8 cellular contexts compared by ENCODE assay signal in the genomic region with DNA sequence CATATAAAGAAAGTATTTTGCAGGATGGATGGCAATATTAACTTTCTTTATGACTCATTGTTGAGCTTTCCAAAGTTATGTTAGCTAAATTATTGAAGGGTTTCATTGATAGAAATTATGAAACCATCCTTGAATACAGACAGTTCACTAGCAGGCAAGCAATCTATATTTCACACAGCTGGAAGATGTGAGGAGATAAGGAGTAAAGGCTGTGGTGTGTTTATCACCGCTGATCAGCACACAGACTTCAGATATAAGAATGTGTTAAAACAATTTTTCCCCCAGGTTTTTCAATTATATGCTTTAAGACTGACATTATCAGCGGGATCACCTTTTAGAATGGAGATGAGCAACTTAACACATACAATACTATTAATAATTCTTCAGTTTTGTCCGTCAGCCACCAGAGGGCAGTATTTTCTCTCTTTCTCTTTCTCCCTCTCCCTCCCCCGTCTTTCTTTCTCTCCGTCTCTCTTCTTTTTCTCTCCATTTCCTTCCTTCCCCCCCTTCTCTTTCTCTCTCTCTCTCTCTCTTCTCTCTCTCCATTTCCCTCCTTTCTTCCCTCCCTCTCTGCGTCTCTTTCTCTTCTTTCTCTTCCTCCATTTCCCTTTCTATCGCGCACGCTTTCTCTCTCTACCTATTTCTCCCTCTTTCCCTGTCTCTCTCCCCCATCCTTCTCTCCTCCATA.
DNase-seq lines count a peak whose midpoint lies in the region; ATAC-seq and TF ChIP-seq lines count a peak whose summit lies in the region.

No MANE protein-coding gene starts in this region.

- H3K4me3 ChIP-seq in lower lobe of right lung: peak overlapping the region; percentile 34
- H3K4me3 ChIP-seq in testis: peak overlapping the region; percentile 24 to 36

- H3K9me3 ChIP-seq in CD4-positive, alpha-beta T cell (ENCODE audit: control insufficient read depth, low read length): no peaks in the 10 kb centered on the region
- H3K9me3 ChIP-seq in T-helper 17 cell (ENCODE audit: control insufficient read depth, low read length, poor library complexity, severe bottlenecking) (no peaks in the 10 kb centered on the region), lower lobe of right lung (no peaks in the 10 kb centered on the region), testis (no peaks in the 10 kb centered on the region)

- H3K27me3 Mint-ChIP-seq in CD4-positive, alpha-beta T cell: peaks cover 44% of the 10 kb centered on the region
- H3K27me3 Mint-ChIP-seq in T-helper 17 cell: peaks cover 34% of the 10 kb centered on the region

- POLR2A ChIA-PET in CD4-positive, alpha-beta T cell (lab: Charles Lee): no interaction called here

- no peaks in the 10 kb centered on the region for H3K9me3 Mint-ChIP-seq in CD4-positive, alpha-beta T cell

- WGBS in testis, 2 donors: 6 to 10% methylated on average over 9 of the region's 9 CpGs

- H3K4me3 Mint-ChIP-seq in CD4-positive, alpha-beta T cell: peak overlapping the region; percentile 78
- H3K4me3 Mint-ChIP-seq in T-helper 17 cell: peak overlapping the region; percentile 91

- TF ChIP-seq CTCF in CD4-positive, alpha-beta T cell (IDR thresholded peaks at IDR 0.05): peak; percentile 90
- TF ChIP-seq CTCF in lower lobe of right lung (IDR thresholded peaks at IDR 0.05) (peak; percentile 60), testis (IDR thresholded peaks at IDR 0.05) (peak; percentile 84 to 90 (median 84))

- H3K36me3 Mint-ChIP-seq in CD4-positive, alpha-beta T cell (ENCODE audit: low read depth): no peaks in the 10 kb centered on the region
- H3K36me3 Mint-ChIP-seq in T-helper 17 cell (ENCODE audit: low read depth): peaks cover 6% of the 10 kb centered on the region

- peak in 2 of 10 experiments; percentile 7 to 22 for DNase-seq in CD4-positive, alpha-beta T cell
- DNase-seq in NAMALWA (ENCODE audit: low spot score): peak; percentile 66
- peak in 1 of 3 donors; percentile 14 for DNase-seq in T-helper 17 cell
- peak; percentile 19 for DNase-seq in effector CD4-positive, alpha-beta T cell
- DNase-seq in lower lobe of right lung: no peak
- DNase-seq in testis: peak; percentile 70
- no peak for DNase-seq in activated CD8-positive, alpha-beta memory T cell treated with anti-CD3 and anti-CD28 coated beads, Interleukin-2, amount 50 U/mL, for 4 hours

- intact Hi-C loops in CD4-positive, alpha-beta T cell (cut with DNase I, micrococcal nuclease): loop anchor here (2.0 kb wide), 1 partner anchor 1343 kb away; no protein-coding TSS in a partner anchor
- intact Hi-C loops in lower lobe of right lung (cut with DNase I): loop anchor here (10.0 kb wide), 1 partner anchor 291 kb away; no protein-coding TSS in a partner anchor
- intact Hi-C loops in testis (cut with DNase I; ENCODE audit: low total_unique reads): loop anchor here (5.0 kb wide), 1 partner anchor 283 kb away; a partner anchor contains a TSS

- no peak overlapping the region for H3K27ac Mint-ChIP-seq in CD4-positive, alpha-beta T cell
- H3K27ac Mint-ChIP-seq in T-helper 17 cell: peak overlapping the region; percentile 11

- peak; percentile 64 for ATAC-seq in CD4-positive, alpha-beta T cell (ENCODE audit: poor library complexity)
- peak; percentile 66 for ATAC-seq in GM19467 (IDR thresholded peaks at IDR 0.05; ENCODE audit: unreplicated experiment)
- peak; percentile 64 for ATAC-seq in T-helper 17 cell
- peak in 1 of 2 donors; percentile 65 for ATAC-seq in lower lobe of right lung

- no peaks in the 10 kb centered on the region for H3K4me1 ChIP-seq in lower lobe of right lung
- H3K4me1 ChIP-seq in testis: peaks cover 6% of the 10 kb centered on the region

- no peak overlapping the region for H3K27ac ChIP-seq in CD4-positive, alpha-beta T cell (ENCODE audit: low read depth, low read length)
- H3K27ac ChIP-seq in lower lobe of right lung (no peak overlapping the region), testis (no peak overlapping the region)

- no peak for TF ChIP-seq POLR2A in testis (IDR thresholded peaks at IDR 0.05)

- H3K27me3 ChIP-seq in CD4-positive, alpha-beta T cell (ENCODE audit: control insufficient read depth, insufficient read depth, low read length): peaks cover 9% of the 10 kb centered on the region
- H3K27me3 ChIP-seq in lower lobe of right lung (ENCODE audit: low read depth) (no peaks in the 10 kb centered on the region), testis (no peaks in the 10 kb centered on the region)

- CTCF ChIA-PET in CD4-positive, alpha-beta T cell (lab: Charles Lee): interaction anchor here (0.7 kb wide), 1 partner anchor 9 kb away, joined by 4 read pairs; no protein-coding TSS in a partner anchor

- H3K4me1 Mint-ChIP-seq in CD4-positive, alpha-beta T cell (ENCODE audit: low read depth): peaks cover 10% of the 10 kb centered on the region
- H3K4me1 Mint-ChIP-seq in T-helper 17 cell: peaks cover 9% of the 10 kb centered on the region

- no peaks in the 10 kb centered on the region for H3K36me3 ChIP-seq in lower lobe of right lung
- no peaks in the 10 kb centered on the region for H3K36me3 ChIP-seq in testis (ENCODE audit: low read depth, missing control alignments)

Comparison
In these comparisons a context has a peak if more than half of its experiments do, and no peak if none do; other contexts are left out.
1. DNase-seq: peak in NAMALWA (single experiment), effector CD4-positive, alpha-beta T cell (single experiment) and testis (single experiment); none in lower lobe of right lung (single experiment) and activated CD8-positive, alpha-beta memory T cell treated with anti-CD3 and anti-CD28 coated beads, Interleukin-2, amount 50 U/mL, for 4 hours (single experiment).
2. Peak in every context shown above with its lines, with median percentiles within 50 percentile points of each other: CTCF ChIP-seq.